In genomic region chr1:218165687-218166088, GRCh38 we compare ENCODE assay signal across 9 cellular contexts.
DNase-seq lines count a peak whose midpoint lies in the region; ATAC-seq and TF ChIP-seq lines count a peak whose summit lies in the region.
"Had no signal": no experiment of that assay in that cellular context is flagged by ENCODE, and none has a peak within 500 bp of the region (broad histone marks: within the 10 kb centered on the region; RNA-seq: fewer than 3 reads in every experiment).

No MANE protein-coding gene starts in this region.

- H3K9me3 Mint-ChIP-seq in activated naive CD4-positive, alpha-beta T cell treated with anti-CD3 and anti-CD28 coated beads, Interleukin-2, amount 50 U/mL, for 24 hours = peaks cover 10% of the 10 kb centered on the region
- H3K9me3 Mint-ChIP-seq in activated CD8-positive, alpha-beta T cell treated with anti-CD3 and anti-CD28 coated beads for 36 hours = no peaks in the 10 kb centered on the region
- peaks cover 7 to 24% (median 12%) of the 10 kb centered on the region in 6 donors for H3K9me3 Mint-ChIP-seq in immature natural killer cell

- intact Hi-C loops in activated CD8-positive, alpha-beta T cell treated with anti-CD3 and anti-CD28 coated beads for 36 hours (cut with micrococcal nuclease) = no loop called here
- intact Hi-C loops in tibial artery (cut with DNase I; ENCODE audit: low total_unique reads) = no loop called here

- H3K36me3 Mint-ChIP-seq in activated naive CD4-positive, alpha-beta T cell treated with anti-CD3 and anti-CD28 coated beads, Interleukin-2, amount 50 U/mL, for 24 hours = peaks cover 1% of the 10 kb centered on the region
- H3K36me3 Mint-ChIP-seq in activated CD8-positive, alpha-beta T cell treated with anti-CD3 and anti-CD28 coated beads for 36 hours (ENCODE audit: low read depth) = peaks cover 2% of the 10 kb centered on the region
- peaks cover 0 to 10% (median 0%) of the 10 kb centered on the region in 3 donors for H3K36me3 Mint-ChIP-seq in immature natural killer cell

- H3K9me3 ChIP-seq in tibial artery = no peaks in the 10 kb centered on the region

- POLR2A ChIA-PET in activated CD8-positive, alpha-beta T cell treated with anti-CD3 and anti-CD28 coated beads for 36 hours (lab: Charles Lee) = no interaction called here

- no peak overlapping the region for H3K27ac Mint-ChIP-seq in activated naive CD4-positive, alpha-beta T cell treated with anti-CD3 and anti-CD28 coated beads, Interleukin-2, amount 50 U/mL, for 24 hours
- H3K27ac Mint-ChIP-seq in activated CD8-positive, alpha-beta T cell treated with anti-CD3 and anti-CD28 coated beads for 36 hours = no peak overlapping the region
- no peak overlapping the region for H3K27ac Mint-ChIP-seq in immature natural killer cell

- no peak overlapping the region for H3K27ac ChIP-seq in tibial artery

- no peak for TF ChIP-seq CTCF in activated CD8-positive, alpha-beta T cell treated with anti-CD3 and anti-CD28 coated beads for 36 hours (IDR thresholded peaks at IDR 0.05)
- no peak for TF ChIP-seq CTCF in tibial artery (IDR thresholded peaks at IDR 0.05)

- ATAC-seq in activated CD8-positive, alpha-beta T cell treated with anti-CD3 and anti-CD28 coated beads for 36 hours = no peak
- no peak for ATAC-seq in GM19328 (IDR thresholded peaks at IDR 0.05; ENCODE audit: unreplicated experiment)

- H3K4me3 ChIP-seq in tibial artery = peak overlapping the region; percentile 42 to 56

- peaks cover 0 to 24% (median 22%) of the 10 kb centered on the region in 4 donors for H3K4me1 ChIP-seq in tibial artery

- H3K27me3 ChIP-seq in tibial artery = peaks cover 0 to 76% of the 10 kb centered on the region in 2 donors

- peaks cover 39% of the 10 kb centered on the region for H3K27me3 Mint-ChIP-seq in activated naive CD4-positive, alpha-beta T cell treated with anti-CD3 and anti-CD28 coated beads, Interleukin-2, amount 50 U/mL, for 24 hours
- H3K27me3 Mint-ChIP-seq in activated CD8-positive, alpha-beta T cell treated with anti-CD3 and anti-CD28 coated beads for 36 hours = peaks cover 50% of the 10 kb centered on the region
- H3K27me3 Mint-ChIP-seq in immature natural killer cell (ENCODE audit: low read depth in 3 of 3) = peaks cover 17 to 32% (median 20%) of the 10 kb centered on the region in 3 donors

- no peak for DNase-seq in activated naive CD4-positive, alpha-beta T cell treated with Interleukin-2 at 50 U/mL for 16 hours
- no peak for DNase-seq in activated CD8-positive, alpha-beta T cell treated with anti-CD3 and anti-CD28 coated beads for 36 hours
- no peak for DNase-seq in immature natural killer cell
- no peak for DNase-seq in tibial artery
- DNase-seq in activated gamma-delta T cell treated with Interleukin-2 at 50 U/mL for 16 hours = no peak
- DNase-seq in GM03348 (ENCODE audit: low spot score) = no peak
- DNase-seq: central memory CD4-positive, alpha-beta T cell had no signal

- CTCF ChIA-PET in activated CD8-positive, alpha-beta T cell treated with anti-CD3 and anti-CD28 coated beads for 36 hours (lab: Charles Lee) = interaction anchor here (1.0 kb wide), 1 partner anchor 8 kb away, joined by 3 read pairs; no protein-coding TSS in a partner anchor

- H3K4me3 Mint-ChIP-seq in activated naive CD4-positive, alpha-beta T cell treated with anti-CD3 and anti-CD28 coated beads, Interleukin-2, amount 50 U/mL, for 24 hours = peak overlapping the region; percentile 67
- peak overlapping the region; percentile 50 for H3K4me3 Mint-ChIP-seq in activated CD8-positive, alpha-beta T cell treated with anti-CD3 and anti-CD28 coated beads for 36 hours
- H3K4me3 Mint-ChIP-seq in immature natural killer cell = peak overlapping the region; percentile 21 to 62 (median 50)

- H3K36me3 ChIP-seq in tibial artery = no peaks in the 10 kb centered on the region

- peaks cover 15% of the 10 kb centered on the region for H3K4me1 Mint-ChIP-seq in activated naive CD4-positive, alpha-beta T cell treated with anti-CD3 and anti-CD28 coated beads, Interleukin-2, amount 50 U/mL, for 24 hours
- H3K4me1 Mint-ChIP-seq in activated CD8-positive, alpha-beta T cell treated with anti-CD3 and anti-CD28 coated beads for 36 hours (ENCODE audit: low read depth) = peaks cover 14% of the 10 kb centered on the region
- H3K4me1 Mint-ChIP-seq in immature natural killer cell = peaks cover 8 to 16% of the 10 kb centered on the region in 2 donors
